Comparison of ENCODE assay signal across 11 cellular contexts in genomic region chr1:38028671-38029070, GRCh38. TPM values are rescaled to one million over a fixed set of nuclear protein-coding genes. Genes with fewer than 3 reads are reported as not detected.
DNase-seq lines count a peak whose midpoint lies in the region; ATAC-seq and TF ChIP-seq lines count a peak whose summit lies in the region.
"Had no signal": no experiment of that assay in that cellular context is flagged by ENCODE, and none has a peak within 500 bp of the region (broad histone marks: within the 10 kb centered on the region; RNA-seq: fewer than 3 reads in every experiment).

No MANE protein-coding gene starts in this region.

- DNase-seq in D341Med (ENCODE audit: low spot score) = peak; percentile 49
- DNase-seq in WERI-Rb-1 = peak; percentile 69
- no peak for DNase-seq in kidney epithelial cell (ENCODE audit: low read depth)
- DNase-seq in ureter (ENCODE audit: low spot score) = no peak
- DNase-seq in inferior parietal cortex (ENCODE audit: extremely low spot score) = no peak
- DNase-seq in NK-92 treated with Interleukin-12 subunit alpha and Interleukin-12 subunit beta, amount 100 ng/mL, for 24 hours (lab: John Stamatoyannopoulos, UW) = no peak
- DNase-seq: effector CD8-positive, alpha-beta T cell; lower lobe of right lung; upper lobe of left lung had no signal

- H3K27ac ChIP-seq in WERI-Rb-1 = peak overlapping the region; percentile 77
- H3K27ac ChIP-seq: lower lobe of right lung had no signal

- ATAC-seq in GM21526 (IDR thresholded peaks at IDR 0.05; ENCODE audit: low FRiP score, unreplicated experiment) (peak; percentile 14), HG03039 (IDR thresholded peaks at IDR 0.05; ENCODE audit: unreplicated experiment) (no peak)
- ATAC-seq: lower lobe of right lung had no signal

- H3K36me3 ChIP-seq in WERI-Rb-1 (peaks cover 24% of the 10 kb centered on the region), kidney epithelial cell (ENCODE audit: control insufficient read depth, insufficient read depth, low read length) (no peaks in the 10 kb centered on the region)

- H3K27me3 ChIP-seq in WERI-Rb-1 (ENCODE audit: insufficient read depth, low read depth, severe bottlenecking) = no peaks in the 10 kb centered on the region
- H3K27me3 ChIP-seq in kidney epithelial cell (ENCODE audit: control insufficient read depth, insufficient read depth, low read length) = no peaks in the 10 kb centered on the region
- H3K27me3 ChIP-seq: upper lobe of left lung had no signal

- TF ChIP-seq CTCF in WERI-Rb-1 (IDR thresholded peaks at IDR 0.05; ENCODE audit: low read depth, low read length) = peak; percentile 40; the same call in 1 of the 2 replicates
- TF ChIP-seq CTCF in kidney epithelial cell (IDR thresholded peaks at IDR 0.05; ENCODE audit: insufficient read depth, low read length, poor library complexity, severe bottlenecking) = peak; percentile 11

- H3K4me3 ChIP-seq in WERI-Rb-1 (ENCODE audit: low read depth, low read length) (no peak overlapping the region), kidney epithelial cell (ENCODE audit: low read depth, low read length) (no peak overlapping the region)
- H3K4me3 ChIP-seq: lower lobe of right lung, upper lobe of left lung had no signal

- H3K9me3 ChIP-seq in WERI-Rb-1 (ENCODE audit: severe bottlenecking) = no peaks in the 10 kb centered on the region
- H3K9me3 ChIP-seq: lower lobe of right lung, upper lobe of left lung had no signal

RNA-seq across cellular contexts. Expression of gene UTP11, which starts 16.1 kb away (rescaled TPM):
- 42.8 and 62.3 TPM in 2 replicates for total RNA-seq in kidney epithelial cell
- total RNA-seq in ureter = 34.2 TPM

RNA-seq across cellular contexts. Expression of gene POU3F1, which starts 17.9 kb away (rescaled TPM):
- total RNA-seq in kidney epithelial cell (0.08 TPM in 1 of 2 replicates, not detected in the other), ureter (2.8 TPM)
- total RNA-seq: lower lobe of right lung had no signal

RNA-seq across cellular contexts. Expression of gene FHL3, which starts 23.4 kb away (rescaled TPM):
- total RNA-seq in kidney epithelial cell (40.8 and 48.0 TPM in 2 replicates), ureter (18.2 TPM)

RNA-seq across cellular contexts. Expression of gene SF3A3, which starts 38.8 kb away (rescaled TPM):
- 50.7 and 79.6 TPM in 2 replicates for total RNA-seq in kidney epithelial cell
- total RNA-seq in ureter = 44.0 TPM

Comparison
In these comparisons a context has a peak if more than half of its experiments do, and no peak if none do; other contexts are left out.
1. DNase-seq: peak in D341Med (single experiment) and WERI-Rb-1 (single experiment); none in kidney epithelial cell (single experiment), ureter (single experiment), inferior parietal cortex (single experiment) and NK-92 treated with Interleukin-12 subunit alpha and Interleukin-12 subunit beta, amount 100 ng/mL, for 24 hours (single experiment).